ENCODE assay signal across 23 cellular contexts in genomic region chr13:22196777-22197176, GRCh38.
DNase-seq lines count a peak whose midpoint lies in the region; ATAC-seq and TF ChIP-seq lines count a peak whose summit lies in the region.
"Had no signal": no experiment of that assay in that cellular context is flagged by ENCODE, and none has a peak within 500 bp of the region (broad histone marks: within the 10 kb centered on the region; RNA-seq: fewer than 3 reads in every experiment).

No MANE protein-coding gene starts in this region.

- no peaks in the 10 kb centered on the region for H3K9me3 ChIP-seq in mucosa of descending colon

- peaks cover 7% of the 10 kb centered on the region for H3K4me1 ChIP-seq in mucosa of descending colon (ENCODE audit: low read depth)

- H3K27me3 Mint-ChIP-seq in chondrocyte (ENCODE audit: low read depth) = no peaks in the 10 kb centered on the region

- intact Hi-C loops in mucosa of descending colon (cut with DNase I, micrococcal nuclease) = no loop called here

- peaks cover 20% of the 10 kb centered on the region for H3K4me1 Mint-ChIP-seq in chondrocyte (ENCODE audit: low read depth)

- TF ChIP-seq CTCF in chondrocyte (IDR thresholded peaks at IDR 0.05) (peak; percentile 30), mucosa of descending colon (IDR thresholded peaks at IDR 0.05) (no peak)

- no peaks in the 10 kb centered on the region for H3K9me3 Mint-ChIP-seq in chondrocyte (ENCODE audit: low read depth)
- H3K9me3 Mint-ChIP-seq: CD4-positive, alpha-beta memory T cell; H9 had no signal

- peak; percentile 68 for ATAC-seq in mucosa of descending colon
- ATAC-seq: GM12878, PC-3 had no signal

- H3K36me3 ChIP-seq in mucosa of descending colon (ENCODE audit: low read depth) = no peaks in the 10 kb centered on the region
- H3K36me3 ChIP-seq: BLaER1 had no signal

- H3K36me3 Mint-ChIP-seq in chondrocyte (ENCODE audit: low read depth) = no peaks in the 10 kb centered on the region

- H3K27ac Mint-ChIP-seq in chondrocyte (ENCODE audit: unreplicated experiment) = no peak overlapping the region
- H3K27ac Mint-ChIP-seq: H9 had no signal

- H3K4me3 Mint-ChIP-seq in chondrocyte (ENCODE audit: unreplicated experiment) = no peak overlapping the region
- H3K4me3 Mint-ChIP-seq: CD4-positive, alpha-beta memory T cell; H9 had no signal

- peak; percentile 1 for DNase-seq in DMS 273 (lab: John Stamatoyannopoulos, UW; ENCODE audit: unreplicated experiment)
- no peak for DNase-seq in DMS 273 treated with DMSO at 0.1 percent for 48 hours (lab: John Stamatoyannopoulos, UW)
- DNase-seq in HT-29 (ENCODE audit: low spot score) = peak; percentile 52
- no peak for DNase-seq in chondrocyte (ENCODE audit: low spot score)
- DNase-seq in mucosa of descending colon = no peak
- no peak for DNase-seq in middle frontal gyrus (ENCODE audit: extremely low spot score, low spot score)
- no peak for DNase-seq in activated T-cell treated with anti-CD3 and anti-CD28 coated beads, Interleukin-2, amount 50 U/mL, for 48 hours
- DNase-seq in glomerular visceral epithelial cell (ENCODE audit: extremely low spot score) = no peak
- DNase-seq: ACHN; CD4-positive, alpha-beta memory T cell; DMS79; H9; KG1; NCI-H1105 treated with DMSO at 0.1 percent for 48 hours; NCI-H2029 treated with DMSO at 0.1 percent for 48 hours; NCI-H2171; NCI-H345; NCI-H524; NCI-H82; PC-3; Right ventricle myocardium superior had no signal

- no peak overlapping the region for H3K4me3 ChIP-seq in mucosa of descending colon
- H3K4me3 ChIP-seq: BLaER1, GM12878 had no signal

Comparison
In these comparisons a context has a peak if more than half of its experiments do, and no peak if none do; other contexts are left out.
1. DNase-seq: peak in DMS 273 (single experiment) and HT-29 (single experiment); none in DMS 273 treated with DMSO at 0.1 percent for 48 hours (single experiment), chondrocyte (single experiment), mucosa of descending colon (0 of 3), middle frontal gyrus (single experiment), activated T-cell treated with anti-CD3 and anti-CD28 coated beads, Interleukin-2, amount 50 U/mL, for 48 hours (0 of 2) and glomerular visceral epithelial cell (single experiment).